Comparison of ENCODE assay signal across 26 cellular contexts in the genomic region with DNA sequence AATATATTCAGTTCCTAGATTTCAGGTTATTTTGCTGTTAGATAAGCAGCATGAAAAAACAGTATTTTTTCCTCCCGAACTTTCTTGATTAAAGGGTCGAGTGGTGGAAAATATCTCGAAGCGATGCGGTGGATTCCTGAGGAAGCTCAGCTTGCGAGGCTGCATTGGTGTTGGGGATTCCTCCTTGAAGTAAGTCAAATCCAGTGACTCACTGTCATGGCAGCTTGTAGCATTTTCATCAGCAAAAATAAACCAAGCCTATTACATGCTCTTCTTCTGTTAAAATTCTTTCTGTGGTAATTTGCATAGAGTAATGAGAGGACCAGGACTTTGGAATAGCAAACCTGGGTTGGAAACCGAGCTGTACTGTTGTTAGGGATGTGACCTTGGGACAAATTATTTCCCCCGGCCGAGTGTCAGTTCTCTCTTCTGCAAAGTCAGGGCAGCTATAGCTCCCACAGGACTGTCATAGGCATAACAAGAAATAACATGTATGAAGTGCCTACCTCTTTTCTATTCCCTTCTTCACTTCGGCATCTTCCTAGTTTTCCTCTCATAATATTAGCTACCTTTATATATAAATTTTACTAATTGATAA.
A peak's percentile ranks its signal among the peaks of the same experiment; 100 is the strongest.
DNase-seq lines count a peak whose midpoint lies in the region; ATAC-seq and TF ChIP-seq lines count a peak whose summit lies in the region.
"Had no signal": no experiment of that assay in that cellular context is flagged by ENCODE, and none has a peak within 500 bp of the region (broad histone marks: within the 10 kb centered on the region; RNA-seq: fewer than 3 reads in every experiment).

No MANE protein-coding gene starts in this region.

- TF ChIP-seq CTCF in AG04449 (IDR thresholded peaks at IDR 0.05; ENCODE audit: insufficient read depth, low read length, missing control alignments) (no peak), fibroblast of villous mesenchyme (IDR thresholded peaks at IDR 0.05; ENCODE audit: insufficient read depth, low read depth, low read length) (no peak)

- POLR2A ChIA-PET in AG04449 (lab: Yijun Ruan, JAX), result interaction anchor here (0.5 to 0.6 kb wide), 2 partner anchors 11 to 15 kb away, joined by 3 to 4 read pairs; no protein-coding TSS in a partner anchor

- H3K4me3 ChIP-seq in AG04449 (ENCODE audit: low read depth, low read length), result no peak overlapping the region
- H3K4me3 ChIP-seq in fibroblast of villous mesenchyme (ENCODE audit: low read depth, low read length), result no peak overlapping the region
- H3K4me3 ChIP-seq: A549, gastroesophageal sphincter, left ventricle myocardium inferior, Peyer's patch, SJCRH30, suprapubic skin had no signal

- ATAC-seq in GM19455 (IDR thresholded peaks at IDR 0.05; ENCODE audit: unreplicated experiment), result no peak
- ATAC-seq: activated CD4-positive, alpha-beta T cell treated with anti-CD3 and anti-CD28 coated beads for 36 hours; gastroesophageal sphincter; naive thymus-derived CD4-positive, alpha-beta T cell; stimulated activated memory B cell treated with anti-CD40 and anti-IgM and Interleukin-4, amounts not matched to agents 10 μg/mL and 1 μg/mL and 100 μg/mL, for 72 hours had no signal

- DNase-seq in AG04449 (ENCODE audit: low read depth, low spot score), result peak; percentile 33
- DNase-seq in LHCN-M2 (ENCODE audit: low read depth), result peak; percentile 22
- DNase-seq in astrocyte of the hippocampus (ENCODE audit: low read depth, low spot score), result peak; percentile 64
- DNase-seq in fibroblast of villous mesenchyme (ENCODE audit: low read depth), result peak; percentile 31
- DNase-seq in islet precursor cell, result no peak
- no peak for DNase-seq in AG08395 (ENCODE audit: low spot score)
- DNase-seq in putamen (ENCODE audit: low spot score), result no peak
- DNase-seq: activated CD4-positive, alpha-beta T cell treated with anti-CD3 and anti-CD28 coated beads for 36 hours; activated naive CD4-positive, alpha-beta T cell treated with Interleukin-2 at 50 U/mL for 16 hours; activated T-cell treated with anti-CD3 and anti-CD28 coated beads, Interleukin-2, amount 50 U/mL, for 24 hours; amygdala; caudate nucleus; Karpas-422; left ventricle myocardium inferior; naive thymus-derived CD4-positive, alpha-beta T cell; NCI-H187; NCI-H2171 treated with DMSO at 0.1 percent for 48 hours; NCI-H524 treated with DMSO at 0.1 percent for 48 hours; Peyer's patch; SJCRH30; T-helper 1 cell had no signal

- CTCF ChIA-PET in AG04449 (lab: Yijun Ruan, JAX), result interaction anchor here (0.9 to 3.8 kb wide), 6 partner anchors 9 to 290 kb away, joined by 3 to 43 read pairs (median 4); no protein-coding TSS in a partner anchor

Comparison
In these comparisons a context has a peak if more than half of its experiments do, and no peak if none do; other contexts are left out.
1. DNase-seq: peak in AG04449 (single experiment), LHCN-M2 (single experiment), astrocyte of the hippocampus (single experiment) and fibroblast of villous mesenchyme (single experiment); none in islet precursor cell (single experiment), AG08395 (single experiment) and putamen (single experiment).